8 cellular contexts compared by ENCODE assay signal in the genomic region with DNA sequence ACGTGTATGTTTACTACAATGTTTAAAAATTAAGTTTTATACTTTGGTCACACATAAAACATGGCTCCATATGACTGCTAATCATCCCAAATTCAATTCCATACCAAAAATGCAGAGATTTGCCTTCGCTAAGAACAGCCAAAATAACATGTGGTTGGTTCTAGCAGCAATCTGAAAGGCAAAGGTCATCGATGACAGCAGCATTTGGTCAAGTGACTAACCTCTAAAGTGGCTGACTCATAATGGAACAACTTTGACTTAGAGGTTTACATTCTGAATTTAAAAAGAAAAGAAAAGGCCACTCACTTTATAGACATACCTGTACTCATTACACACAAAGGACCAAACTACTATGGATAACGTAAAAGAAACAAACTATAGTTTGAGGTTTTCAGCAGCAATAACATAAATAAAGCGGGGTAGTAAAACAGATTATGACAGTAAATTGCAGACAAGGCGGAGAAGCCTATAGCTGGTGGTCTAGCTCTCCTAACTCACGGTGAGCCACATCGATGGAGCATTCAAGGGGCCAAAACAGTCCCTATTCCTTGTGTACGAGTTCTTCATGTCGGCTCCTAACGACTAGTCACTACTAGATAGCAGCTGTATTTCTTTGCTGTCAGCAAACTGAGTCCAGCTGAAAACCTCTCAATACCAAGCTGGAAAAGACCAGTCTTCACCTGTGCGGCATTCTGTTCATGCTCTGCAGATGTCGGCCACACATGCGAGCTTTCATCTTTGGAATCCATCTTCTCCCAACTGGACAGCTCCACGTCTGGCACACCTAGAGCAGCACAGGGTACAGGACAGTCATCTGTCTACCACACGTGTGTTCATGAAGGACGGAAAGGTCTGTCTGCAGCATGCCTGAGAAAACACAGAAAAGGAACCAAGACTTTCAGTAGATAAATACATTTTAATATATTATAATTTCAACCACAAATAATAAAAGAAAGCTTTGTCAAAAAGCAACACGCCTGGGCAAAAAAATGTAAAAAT. TPM values are rescaled to one million over a fixed set of nuclear protein-coding genes. Genes with fewer than 3 reads are reported as not detected.
A peak's percentile ranks its signal among the peaks of the same experiment; 100 is the strongest.
DNase-seq lines count a peak whose midpoint lies in the region; ATAC-seq, FAIRE-seq and TF ChIP-seq lines count a peak whose summit lies in the region.

No MANE protein-coding gene starts in this region.

- H3K9me1 ChIP-seq in endothelial cell of umbilical vein (replicated peaks; ENCODE audit: control insufficient read depth, extremely low read depth, insufficient read depth, low read length) = no peaks in the 10 kb centered on the region

- DNase-seq in GM12891 (ENCODE audit: insufficient read length, low spot score) = no peak
- peak; percentile 47 for DNase-seq in HT-29 (ENCODE audit: low spot score)
- peak; percentile 58 for DNase-seq in endothelial cell of umbilical vein (ENCODE audit: low read depth, low spot score)
- no peak for DNase-seq in right atrium auricular region (ENCODE audit: low spot score)
- DNase-seq in colonic mucosa = no peak
- DNase-seq in stimulated activated CD4-positive, alpha-beta T cell treated with anti-CD3 and anti-CD28 coated beads, Interleukin-4, amount 100 ng/mL, for 24 hours = no peak

- no peaks in the 10 kb centered on the region for H4K20me1 ChIP-seq in endothelial cell of umbilical vein (replicated peaks; ENCODE audit: control insufficient read depth, extremely low read depth, insufficient read depth, low read length)

- ATAC-seq in GM21576 (IDR thresholded peaks at IDR 0.05; ENCODE audit: unreplicated experiment) = peak; percentile 91
- ATAC-seq in GM19397 (IDR thresholded peaks at IDR 0.05; ENCODE audit: unreplicated experiment) = no peak

- CTCF ChIA-PET in endothelial cell of umbilical vein (lab: Charles Lee) = interaction anchor here (1.0 to 1.7 kb wide), 5 partner anchors 10 to 186 kb away, joined by 3 to 7 read pairs (median 4); no protein-coding TSS in a partner anchor

- intact Hi-C loops in endothelial cell of umbilical vein (cut with micrococcal nuclease) (no loop called here), colonic mucosa (cut with DNase I) (no loop called here)

- peaks cover 2 to 3% of the 10 kb centered on the region in 2 experiments for H3K36me3 ChIP-seq in endothelial cell of umbilical vein (ENCODE audit: control insufficient read depth in 2 of 2, extremely low read depth in 1 of 2, insufficient read depth in 2 of 2, low read length in 2 of 2)
- peaks cover 9% of the 10 kb centered on the region for H3K36me3 ChIP-seq in right atrium auricular region
- H3K36me3 ChIP-seq in colonic mucosa = no peaks in the 10 kb centered on the region

- H3K27ac ChIP-seq in endothelial cell of umbilical vein (ENCODE audit: insufficient read depth, low read depth, low read length) (peak overlapping the region; percentile 24), right atrium auricular region (no peak overlapping the region), colonic mucosa (no peak overlapping the region)

- H3K9me3 ChIP-seq in endothelial cell of umbilical vein (replicated peaks; ENCODE audit: control insufficient read depth, insufficient read depth, low read length) (no peaks in the 10 kb centered on the region), right atrium auricular region (no peaks in the 10 kb centered on the region), colonic mucosa (no peaks in the 10 kb centered on the region)

- no peak overlapping the region for H2AFZ ChIP-seq in endothelial cell of umbilical vein (ENCODE audit: low read depth, low read length)

- no TSS peak for BruUV-seq in endothelial cell of umbilical vein (replicated peaks; lab: Mats Ljungman, UMichigan)

- H3K4me3 ChIP-seq in endothelial cell of umbilical vein (replicated peaks in 1 of 3; ENCODE audit: insufficient read depth in 1 of 3, low read depth in 1 of 3, low read length in 3 of 3) (no peak overlapping the region), right atrium auricular region (no peak overlapping the region), colonic mucosa (no peak overlapping the region)

- H3K4me1 ChIP-seq in endothelial cell of umbilical vein (ENCODE audit: control insufficient read depth, extremely low read depth, insufficient read depth, low read length) (peaks cover 12% of the 10 kb centered on the region), right atrium auricular region (no peaks in the 10 kb centered on the region), colonic mucosa (no peaks in the 10 kb centered on the region)

- no peak for TF ChIP-seq POLR2A in GM12891 (IDR thresholded peaks at IDR 0.05; ENCODE audit: low read depth, low read length)
- no peak for TF ChIP-seq POLR2A in endothelial cell of umbilical vein (IDR thresholded peaks at IDR 0.05; ENCODE audit: low read depth, low read length)

- dilution Hi-C loops in endothelial cell of umbilical vein (cut with MboI; ENCODE audit: extremely low pct_ligation_motif_present, low sequenced_read_pairs) = no loop called here

- peak; percentile 78 for FAIRE-seq in GM12891 (lab: Jason Lieb, UNC)
- FAIRE-seq in endothelial cell of umbilical vein (lab: Jason Lieb, UNC) = peak; percentile 87

- peak overlapping the region; percentile 8 for H3K4me2 ChIP-seq in endothelial cell of umbilical vein (ENCODE audit: insufficient read depth, low read length)

- H3K9ac ChIP-seq in endothelial cell of umbilical vein (replicated peaks; ENCODE audit: extremely low read depth, insufficient read depth, low read length) = no peak overlapping the region
- H3K9ac ChIP-seq in colonic mucosa (ENCODE audit: low read depth in 2 of 2, low read length in 2 of 2) = no peak overlapping the region

- TF ChIP-seq CTCF in endothelial cell of umbilical vein (IDR thresholded peaks at IDR 0.05; ENCODE audit: extremely low read depth in 1 of 2, insufficient read depth in 1 of 2, low read depth in 1 of 2, low read length in 2 of 2) = no peak
- no peak for TF ChIP-seq CTCF in right atrium auricular region (IDR thresholded peaks at IDR 0.05)
- no peak for TF ChIP-seq CTCF in colonic mucosa (IDR thresholded peaks at IDR 0.05)

- no peaks in the 10 kb centered on the region for H3K27me3 ChIP-seq in endothelial cell of umbilical vein (ENCODE audit: control insufficient read depth in 2 of 2, insufficient read depth in 2 of 2, low read length in 2 of 2)
- H3K27me3 ChIP-seq in right atrium auricular region = no peaks in the 10 kb centered on the region
- no peaks in the 10 kb centered on the region for H3K27me3 ChIP-seq in colonic mucosa

- no peaks in the 10 kb centered on the region for H3K79me2 ChIP-seq in endothelial cell of umbilical vein (ENCODE audit: control insufficient read depth, insufficient read depth, low read length)

- POLR2A ChIA-PET in endothelial cell of umbilical vein (lab: Charles Lee) = interaction anchor here (0.9 to 1.0 kb wide), 2 partner anchors 43 to 111 kb away, joined by 4 to 5 read pairs; no protein-coding TSS in a partner anchor

TF ChIP-seq in GM12891, 5 proteins besides CTCF, POLR2A, EP300 and RAD21:
- no peak for TF ChIP-seq POLR2AphosphoS5 (IDR thresholded peaks at IDR 0.05; ENCODE audit: low read depth, low read length)
- no peak for TF ChIP-seq SPI1 (IDR thresholded peaks at IDR 0.05; ENCODE audit: low read depth, low read length)
- TF ChIP-seq TAF1 (IDR thresholded peaks at IDR 0.05; ENCODE audit: low read depth, low read length) = no peak
- TF ChIP-seq POU2F2 (IDR thresholded peaks at IDR 0.05; ENCODE audit: low read depth, low read length) = no peak
- TF ChIP-seq PAX5 (IDR thresholded peaks at IDR 0.05; ENCODE audit: insufficient read depth, low read length, severe bottlenecking) = no peak
TF ChIP-seq in GM12891: peak in this region for 0.

TF ChIP-seq in endothelial cell of umbilical vein, 7 proteins besides CTCF, POLR2A, EP300 and RAD21:
- TF ChIP-seq GATA2 (IDR thresholded peaks at IDR 0.05; ENCODE audit: insufficient read depth, insufficient read length, low read depth, low read length) (no peak), MYC (IDR thresholded peaks at IDR 0.05; ENCODE audit: low read depth, low read length) (peak; percentile 15), EZH2 (IDR thresholded peaks at IDR 0.05; ENCODE audit: borderline replicate concordance, low read depth, low read length, severe bottlenecking) (no peak), FOS (IDR thresholded peaks at IDR 0.05; ENCODE audit: borderline replicate concordance, insufficient read depth, low read length) (peak; percentile 95), POLR2AphosphoS5 (IDR thresholded peaks at IDR 0.05; ENCODE audit: insufficient read depth, low read depth, low read length) (peak; percentile 48), JUN (IDR thresholded peaks at IDR 0.05; ENCODE audit: borderline replicate concordance, insufficient read depth, insufficient read length, low read depth) (peak; percentile 86)
- TF ChIP-seq, protein P1, sequence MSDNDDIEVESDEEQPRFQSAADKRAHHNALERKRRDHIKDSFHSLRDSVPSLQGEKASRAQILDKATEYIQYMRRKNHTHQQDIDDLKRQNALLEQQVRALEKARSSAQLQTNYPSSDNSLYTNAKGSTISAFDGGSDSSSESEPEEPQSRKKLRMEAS (IDR thresholded peaks at IDR 0.05; ENCODE audit: insufficient read depth, insufficient read length) = no peak

RNA-seq across cellular contexts. Expression of a gene that starts 42.1 kb away (rescaled TPM):
- polyA plus RNA-seq in GM12891 (2012; ENCODE audit: low read depth, missing spikeins) = 1.6 TPM
- total RNA-seq in HT-29 (2014; rRNA removed; shearing (Covaris generic)) = 10.4 and 17.7 TPM in 2 replicates
- total RNA-seq in endothelial cell of umbilical vein (10.2 and 13.0 TPM in 2 replicates), right atrium auricular region (1 to 10 TPM; 4.3 TPM), colonic mucosa (10 to 100 TPM; 11.0 to 18.3 TPM)
- 9.6 TPM in 2 replicates for polyA plus RNA-seq in endothelial cell of umbilical vein
- 3.6 and 4.1 TPM in 2 replicates for polyA plus RNA-seq in endothelial cell of umbilical vein (2011; cell fraction: cytosol; rRNA removed)
- polyA plus RNA-seq in endothelial cell of umbilical vein (2011; cell fraction: nucleus; rRNA removed) = 17.7 and 21.4 TPM in 2 replicates
- 5.5 TPM in 2 replicates for polyA plus RNA-seq in endothelial cell of umbilical vein (2012)
- 20.2 and 25.9 TPM in 2 replicates for polyA minus RNA-seq in endothelial cell of umbilical vein
- polyA minus RNA-seq in endothelial cell of umbilical vein (2011; cell fraction: cytosol; rRNA and poly(A)+ RNA removed) = 5.9 TPM
- polyA minus RNA-seq in endothelial cell of umbilical vein (2011; cell fraction: nucleus; rRNA and poly(A)+ RNA removed) = 15.3 and 33.4 TPM in 2 replicates

Comparison
In these comparisons a context has a peak if more than half of its experiments do, and no peak if none do; other contexts are left out.
1. DNase-seq: peak in HT-29 (single experiment) and endothelial cell of umbilical vein (single experiment); none in GM12891 (single experiment), right atrium auricular region (single experiment), colonic mucosa (single experiment) and stimulated activated CD4-positive, alpha-beta T cell treated with anti-CD3 and anti-CD28 coated beads, Interleukin-4, amount 100 ng/mL, for 24 hours (single experiment).